ENCODE assay signal across 14 cellular contexts in the genomic region with DNA sequence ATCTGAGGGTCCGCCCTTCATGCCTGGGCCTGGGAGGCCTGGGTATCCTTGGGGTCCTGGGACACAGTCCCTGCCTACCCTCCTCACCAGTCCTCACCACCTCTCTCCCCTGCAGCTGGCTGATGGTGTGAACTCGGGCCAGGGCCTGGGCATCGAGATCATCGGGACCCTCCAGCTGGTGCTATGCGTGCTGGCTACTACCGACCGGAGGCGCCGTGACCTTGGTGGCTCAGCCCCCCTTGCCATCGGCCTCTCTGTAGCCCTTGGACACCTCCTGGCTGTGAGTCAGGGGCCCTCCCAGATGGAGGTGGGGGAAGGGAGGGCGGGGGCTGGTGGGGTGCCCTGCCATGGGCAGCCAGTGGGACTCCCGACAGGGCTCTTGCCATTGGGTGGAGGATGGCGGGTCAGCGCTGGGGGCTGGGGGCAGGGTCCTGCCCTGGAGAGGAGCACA. TPM values are rescaled to one million over a fixed set of nuclear protein-coding genes. Genes with fewer than 3 reads are reported as not detected.
A peak's percentile ranks its signal among the peaks of the same experiment; 100 is the strongest.
DNase-seq lines count a peak whose midpoint lies in the region; ATAC-seq and TF ChIP-seq lines count a peak whose summit lies in the region.
"Had no signal": no experiment of that assay in that cellular context is flagged by ENCODE, and none has a peak within 500 bp of the region (broad histone marks: within the 10 kb centered on the region; RNA-seq: fewer than 3 reads in every experiment).

No MANE protein-coding gene starts in this region.

- no peaks in the 10 kb centered on the region for H3K27me3 Mint-ChIP-seq in osteocyte (ENCODE audit: unreplicated experiment)
- H3K27me3 Mint-ChIP-seq: activated naive CD4-positive, alpha-beta T cell treated with anti-CD3 and anti-CD28 coated beads, Interleukin-2, amount 50 U/mL, for 24 hours had no signal

- H3K4me3 Mint-ChIP-seq in osteocyte (ENCODE audit: unreplicated experiment): no peak overlapping the region
- H3K4me3 Mint-ChIP-seq: activated naive CD4-positive, alpha-beta T cell treated with anti-CD3 and anti-CD28 coated beads, Interleukin-2, amount 50 U/mL, for 24 hours; stimulated activated effector memory CD8-positive, alpha-beta T cell treated with anti-CD3 and anti-CD28 coated beads, Interleukin-12 subunit alpha, Interleukin-12 subunit beta, amount 100 ng/mL, for 72 hours had no signal

- ATAC-seq in sciatic nerve (no peak), HG03135 (IDR thresholded peaks at IDR 0.05; ENCODE audit: unreplicated experiment) (no peak)
- ATAC-seq: stimulated activated effector memory CD8-positive, alpha-beta T cell treated with anti-CD3 and anti-CD28 coated beads, Interleukin-12 subunit alpha, Interleukin-12 subunit beta, amount 100 ng/mL, for 72 hours had no signal

- DNase-seq in H7 (peak; percentile 42), islet precursor cell (peak; percentile 41), sciatic nerve (ENCODE audit: low spot score) (peak; percentile 56), NCI-H2196 (lab: John Stamatoyannopoulos, UW; ENCODE audit: unreplicated experiment) (no peak), inferior parietal cortex (ENCODE audit: extremely low spot score) (no peak), osteocyte (ENCODE audit: extremely low spot score, unreplicated experiment) (no peak)
- DNase-seq in activated naive CD4-positive, alpha-beta T cell treated with anti-CD3 and anti-CD28 coated beads, Interleukin-2, amount 50 U/mL, for 16 hours: peak; percentile 4
- DNase-seq: activated CD4-positive, CD25-positive, alpha-beta regulatory T cell; NCI-H1930; stimulated activated CD4-positive, alpha-beta T cell treated with anti-CD3 and anti-CD28 coated beads, Interleukin-2, amount 100 ng/mL, for 24 hours had no signal

- H3K36me3 ChIP-seq in H7 (replicated peaks; ENCODE audit: control insufficient read depth, insufficient read depth, low read length): no peaks in the 10 kb centered on the region

- TF ChIP-seq CTCF in osteocyte (IDR thresholded peaks at IDR 0.05): no peak

- intact Hi-C loops in sciatic nerve (cut with DNase I): no loop called here

- H3K9me3 Mint-ChIP-seq in osteocyte (ENCODE audit: unreplicated experiment): no peaks in the 10 kb centered on the region
- H3K9me3 Mint-ChIP-seq: activated naive CD4-positive, alpha-beta T cell treated with anti-CD3 and anti-CD28 coated beads, Interleukin-2, amount 50 U/mL, for 24 hours; stimulated activated effector memory CD8-positive, alpha-beta T cell treated with anti-CD3 and anti-CD28 coated beads, Interleukin-12 subunit alpha, Interleukin-12 subunit beta, amount 100 ng/mL, for 72 hours had no signal

- no peaks in the 10 kb centered on the region for H3K27me3 ChIP-seq in H7 (ENCODE audit: control insufficient read depth, insufficient read depth, low read length)

- no peaks in the 10 kb centered on the region for H3K36me3 Mint-ChIP-seq in osteocyte (ENCODE audit: unreplicated experiment)
- H3K36me3 Mint-ChIP-seq: activated naive CD4-positive, alpha-beta T cell treated with anti-CD3 and anti-CD28 coated beads, Interleukin-2, amount 50 U/mL, for 24 hours; stimulated activated effector memory CD8-positive, alpha-beta T cell treated with anti-CD3 and anti-CD28 coated beads, Interleukin-12 subunit alpha, Interleukin-12 subunit beta, amount 100 ng/mL, for 72 hours had no signal

- peaks cover 14% of the 10 kb centered on the region for H3K4me1 Mint-ChIP-seq in osteocyte (ENCODE audit: unreplicated experiment)
- H3K4me1 Mint-ChIP-seq: activated naive CD4-positive, alpha-beta T cell treated with anti-CD3 and anti-CD28 coated beads, Interleukin-2, amount 50 U/mL, for 24 hours; stimulated activated effector memory CD8-positive, alpha-beta T cell treated with anti-CD3 and anti-CD28 coated beads, Interleukin-12 subunit alpha, Interleukin-12 subunit beta, amount 100 ng/mL, for 72 hours had no signal

- no peak overlapping the region for H3K27ac Mint-ChIP-seq in osteocyte (ENCODE audit: unreplicated experiment)
- H3K27ac Mint-ChIP-seq: activated naive CD4-positive, alpha-beta T cell treated with anti-CD3 and anti-CD28 coated beads, Interleukin-2, amount 50 U/mL, for 24 hours; stimulated activated effector memory CD8-positive, alpha-beta T cell treated with anti-CD3 and anti-CD28 coated beads, Interleukin-12 subunit alpha, Interleukin-12 subunit beta, amount 100 ng/mL, for 72 hours had no signal

- H3K4me3 ChIP-seq in H7 (ENCODE audit: insufficient read depth, low read depth, low read length): no peak overlapping the region

RNA-seq across cellular contexts. Expression of gene AQP1, which starts 10.3 kb away (rescaled TPM):
- 0.26 TPM in 1 of 2 replicates, not detected in the other for total RNA-seq in H7 (2014; rRNA removed; shearing (Covaris generic))
- total RNA-seq in sciatic nerve (864 TPM), osteocyte (6.0 and 6.7 TPM in 2 replicates)
- total RNA-seq: G401 had no signal

RNA-seq across cellular contexts. Expression of gene GHRHR, which starts 41.8 kb away (rescaled TPM):
- total RNA-seq in H7 (2014; rRNA removed; shearing (Covaris generic)): 1.9 and 2.7 TPM in 2 replicates
- 1.2 TPM for total RNA-seq in sciatic nerve
- not detected in 2 replicates for total RNA-seq in osteocyte
- total RNA-seq: G401 had no signal

Comparison
In these comparisons a context has a peak if more than half of its experiments do, and no peak if none do; other contexts are left out.
1. DNase-seq: peak in H7 (single experiment), activated naive CD4-positive, alpha-beta T cell treated with anti-CD3 and anti-CD28 coated beads, Interleukin-2, amount 50 U/mL, for 16 hours (single experiment), islet precursor cell (single experiment) and sciatic nerve (single experiment); none in NCI-H2196 (single experiment), inferior parietal cortex (single experiment) and osteocyte (single experiment).
2. RNA of gene AQP1, which starts 10.3 kb away (total RNA-seq): 864 TPM in sciatic nerve (single experiment); 6.0 to 6.7 TPM in osteocyte and 0.26 TPM in H7; every median in the first group is over 100 times any median in the second.